Comparison of ENCODE assay signal across 1 cellular context in genomic region chr21:42319368-42319767, GRCh38.
TF ChIP-seq lines count a peak whose summit lies in the region.

No MANE protein-coding gene starts in this region.

TF ChIP-seq in HepG2, 621 proteins besides CTCF, POLR2A, EP300 and RAD21:
- TF ChIP-seq KLF11 (CRISPR knock-in tag; IDR thresholded peaks at IDR 0.05) (no peak), MBNL3 (CRISPR knock-in tag; conservative IDR thresholded peaks at IDR 0.05) (no peak), AHR (CRISPR knock-in tag; IDR thresholded peaks at IDR 0.05) (no peak)
